12 cellular contexts compared by ENCODE assay signal in genomic region chr20:15491564-15491963, GRCh38.
DNase-seq lines count a peak whose midpoint lies in the region; ATAC-seq and TF ChIP-seq lines count a peak whose summit lies in the region.
"Had no signal": no experiment of that assay in that cellular context is flagged by ENCODE, and none has a peak within 500 bp of the region (broad histone marks: within the 10 kb centered on the region; RNA-seq: fewer than 3 reads in every experiment).

No MANE protein-coding gene starts in this region.

- H3K9me3 Mint-ChIP-seq in Calu3 (ENCODE audit: low read depth, unreplicated experiment): no peaks in the 10 kb centered on the region
- H3K9me3 Mint-ChIP-seq in WTC11: peaks cover under 1% of the 10 kb centered on the region; the same call in 1 of the 2 replicates
- peaks cover 1% of the 10 kb centered on the region for H3K9me3 Mint-ChIP-seq in memory B cell

- no peaks in the 10 kb centered on the region for H3K27me3 Mint-ChIP-seq in Calu3 (ENCODE audit: unreplicated experiment)
- no peaks in the 10 kb centered on the region for H3K27me3 Mint-ChIP-seq in WTC11 (ENCODE audit: low read depth)
- peaks cover 3% of the 10 kb centered on the region for H3K27me3 Mint-ChIP-seq in memory B cell

- DNase-seq in Calu3 (peak; percentile 4), HPDE6-E6E7 (ENCODE audit: extremely low spot score) (peak; percentile 16), WTC11 (ENCODE audit: low spot score) (peak; percentile 54), memory B cell (ENCODE audit: low spot score in 2 of 2) (no peak), dorsolateral prefrontal cortex (no peak), NCI-H510A treated with DMSO at 0.1 percent for 48 hours (lab: John Stamatoyannopoulos, UW) (no peak)
- DNase-seq in activated CD4-positive, alpha-beta T cell treated with anti-CD3 and anti-CD28 coated beads for 1 hour: no peak
- DNase-seq: activated effector memory CD4-positive, alpha-beta T cell treated with anti-CD3 and anti-CD28 coated beads, Interleukin-2, amount 50 U/mL, for 16 hours; DMS79; mesenchymal stem cell had no signal

- H3K27ac Mint-ChIP-seq in Calu3 (ENCODE audit: unreplicated experiment): no peak overlapping the region
- H3K27ac Mint-ChIP-seq in WTC11: no peak overlapping the region; the same call in 1 of the 2 replicates
- no peak overlapping the region for H3K27ac Mint-ChIP-seq in memory B cell

- ATAC-seq in WTC11 (peak; percentile 95), memory B cell (ENCODE audit: low read depth) (peak; percentile 35), HG02840 (IDR thresholded peaks at IDR 0.05; ENCODE audit: low FRiP score, unreplicated experiment) (no peak)
- ATAC-seq: sciatic nerve had no signal

- no TSS peak for BruUV-seq in Calu3 (replicated peaks; lab: Mats Ljungman, UMichigan)

- no peaks in the 10 kb centered on the region for H3K36me3 Mint-ChIP-seq in Calu3 (ENCODE audit: insufficient read depth, unreplicated experiment)
- H3K36me3 Mint-ChIP-seq in WTC11: no peaks in the 10 kb centered on the region
- H3K36me3 Mint-ChIP-seq in memory B cell: no peaks in the 10 kb centered on the region

- TF ChIP-seq CTCF in Calu3 (IDR thresholded peaks at IDR 0.05; ENCODE audit: unreplicated experiment) (no peak), WTC11 (IDR thresholded peaks at IDR 0.05) (peak; percentile 49; the same call in 1 of the 2 replicates), dorsolateral prefrontal cortex (IDR thresholded peaks at IDR 0.05 in 54 of 56, conservative IDR thresholded peaks at IDR 0.05 in 2 of 56; ENCODE audit: low read depth in 1 of 56, partially characterized antibody in 56 of 56) (peak in 6 of 56 donors; percentile 10 to 19 (median 12))

- CTCF ChIA-PET in Calu3 (lab: Charles Lee): interaction anchor here (1.5 kb wide), 1 partner anchor 162 kb away, joined by 3 read pairs; no protein-coding TSS in a partner anchor
- CTCF ChIA-PET in WTC11 (lab: Charles Lee): interaction anchor here (0.7 to 2.7 kb wide), 14 partner anchors 11 to 411 kb away, joined by 3 to 33 read pairs (median 3); no protein-coding TSS in a partner anchor

- H3K4me3 ChIP-seq in dorsolateral prefrontal cortex: no peak overlapping the region

- POLR2A ChIA-PET in WTC11 (lab: Charles Lee): interaction anchor here (0.5 kb wide), 1 partner anchor 94 kb away, joined by 3 read pairs; no protein-coding TSS in a partner anchor

- intact Hi-C loops in Calu3 (cut with micrococcal nuclease; ENCODE audit: unreplicated experiment) (loop anchor here (5.0 to 10.0 kb wide), 2 partner anchors 441 to 983 kb away; no protein-coding TSS in a partner anchor), dorsolateral prefrontal cortex (cut with DNase I) (no loop called here)

- H3K4me1 Mint-ChIP-seq in Calu3 (ENCODE audit: low read depth, unreplicated experiment): no peaks in the 10 kb centered on the region
- H3K4me1 Mint-ChIP-seq in WTC11: peaks cover 24% of the 10 kb centered on the region
- peaks cover 4% of the 10 kb centered on the region for H3K4me1 Mint-ChIP-seq in memory B cell

- H3K4me3 Mint-ChIP-seq in Calu3 (ENCODE audit: low read depth, unreplicated experiment) (no peak overlapping the region), WTC11 (no peak overlapping the region), memory B cell (no peak overlapping the region)

- no peaks in the 10 kb centered on the region for H3K27me3 ChIP-seq in dorsolateral prefrontal cortex

- H3K27ac ChIP-seq in dorsolateral prefrontal cortex: no peak overlapping the region

TF ChIP-seq in WTC11, 78 proteins besides CTCF, POLR2A, EP300 and RAD21:
- TF ChIP-seq ATF3 (CRISPR knock-in tag; conservative IDR thresholded peaks at IDR 0.05) (no peak), TCF7 (CRISPR knock-in tag; IDR thresholded peaks at IDR 0.05; ENCODE audit: low read depth) (no peak), FOXP1 (CRISPR knock-in tag; IDR thresholded peaks at IDR 0.05; ENCODE audit: borderline replicate concordance) (no peak), ZNF416 (CRISPR knock-in tag; IDR thresholded peaks at IDR 0.05) (no peak), ZNF423 (CRISPR knock-in tag; IDR thresholded peaks at IDR 0.05) (no peak), RORB (CRISPR knock-in tag; IDR thresholded peaks at IDR 0.05) (no peak), JAZF1 (CRISPR knock-in tag; IDR thresholded peaks at IDR 0.05) (no peak)
- TF ChIP-seq, protein P1, sequence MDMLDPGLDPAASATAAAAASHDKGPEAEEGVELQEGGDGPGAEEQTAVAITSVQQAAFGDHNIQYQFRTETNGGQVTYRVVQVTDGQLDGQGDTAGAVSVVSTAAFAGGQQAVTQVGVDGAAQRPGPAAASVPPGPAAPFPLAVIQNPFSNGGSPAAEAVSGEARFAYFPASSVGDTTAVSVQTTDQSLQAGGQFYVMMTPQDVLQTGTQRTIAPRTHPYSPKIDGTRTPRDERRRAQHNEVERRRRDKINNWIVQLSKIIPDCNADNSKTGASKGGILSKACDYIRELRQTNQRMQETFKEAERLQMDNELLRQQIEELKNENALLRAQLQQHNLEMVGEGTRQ (CRISPR knock-in tag; IDR thresholded peaks at IDR 0.05): no peak
- TF ChIP-seq, protein P2, sequence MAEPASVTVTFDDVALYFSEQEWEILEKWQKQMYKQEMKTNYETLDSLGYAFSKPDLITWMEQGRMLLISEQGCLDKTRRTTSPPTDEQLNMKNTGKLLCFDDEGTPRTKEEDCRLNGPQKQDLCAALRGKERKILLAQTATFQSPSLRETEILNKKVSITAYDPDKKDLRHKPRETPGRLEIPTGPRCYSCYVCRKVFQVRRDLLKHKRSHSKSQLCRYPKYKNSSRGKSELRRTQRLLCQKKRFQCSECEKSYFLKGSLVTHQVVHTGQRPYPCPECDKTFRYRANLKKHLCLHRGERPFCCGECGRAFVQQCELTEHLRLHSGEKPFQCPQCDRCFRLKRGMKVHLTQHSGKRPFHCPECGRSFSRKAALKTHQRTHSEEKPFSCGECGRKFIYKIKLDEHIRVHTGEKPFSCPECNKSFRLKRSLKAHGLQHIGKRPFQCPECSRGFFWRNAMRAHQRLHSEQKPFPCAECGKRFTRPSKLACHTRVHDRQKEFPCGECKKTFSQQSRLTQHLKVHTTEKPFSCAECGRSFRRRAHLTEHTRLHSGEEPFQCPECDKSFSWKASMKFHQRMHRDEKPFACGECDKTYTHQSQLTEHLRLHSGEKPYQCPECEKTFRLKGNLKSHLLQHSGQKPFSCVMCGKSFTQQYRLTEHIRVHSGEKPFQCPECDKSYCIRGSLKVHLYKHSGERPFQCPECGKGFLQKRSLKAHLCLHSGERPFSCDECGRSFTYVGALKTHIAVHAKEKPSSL (CRISPR knock-in tag; conservative IDR thresholded peaks at IDR 0.05): no peak
- TF ChIP-seq, protein P3, sequence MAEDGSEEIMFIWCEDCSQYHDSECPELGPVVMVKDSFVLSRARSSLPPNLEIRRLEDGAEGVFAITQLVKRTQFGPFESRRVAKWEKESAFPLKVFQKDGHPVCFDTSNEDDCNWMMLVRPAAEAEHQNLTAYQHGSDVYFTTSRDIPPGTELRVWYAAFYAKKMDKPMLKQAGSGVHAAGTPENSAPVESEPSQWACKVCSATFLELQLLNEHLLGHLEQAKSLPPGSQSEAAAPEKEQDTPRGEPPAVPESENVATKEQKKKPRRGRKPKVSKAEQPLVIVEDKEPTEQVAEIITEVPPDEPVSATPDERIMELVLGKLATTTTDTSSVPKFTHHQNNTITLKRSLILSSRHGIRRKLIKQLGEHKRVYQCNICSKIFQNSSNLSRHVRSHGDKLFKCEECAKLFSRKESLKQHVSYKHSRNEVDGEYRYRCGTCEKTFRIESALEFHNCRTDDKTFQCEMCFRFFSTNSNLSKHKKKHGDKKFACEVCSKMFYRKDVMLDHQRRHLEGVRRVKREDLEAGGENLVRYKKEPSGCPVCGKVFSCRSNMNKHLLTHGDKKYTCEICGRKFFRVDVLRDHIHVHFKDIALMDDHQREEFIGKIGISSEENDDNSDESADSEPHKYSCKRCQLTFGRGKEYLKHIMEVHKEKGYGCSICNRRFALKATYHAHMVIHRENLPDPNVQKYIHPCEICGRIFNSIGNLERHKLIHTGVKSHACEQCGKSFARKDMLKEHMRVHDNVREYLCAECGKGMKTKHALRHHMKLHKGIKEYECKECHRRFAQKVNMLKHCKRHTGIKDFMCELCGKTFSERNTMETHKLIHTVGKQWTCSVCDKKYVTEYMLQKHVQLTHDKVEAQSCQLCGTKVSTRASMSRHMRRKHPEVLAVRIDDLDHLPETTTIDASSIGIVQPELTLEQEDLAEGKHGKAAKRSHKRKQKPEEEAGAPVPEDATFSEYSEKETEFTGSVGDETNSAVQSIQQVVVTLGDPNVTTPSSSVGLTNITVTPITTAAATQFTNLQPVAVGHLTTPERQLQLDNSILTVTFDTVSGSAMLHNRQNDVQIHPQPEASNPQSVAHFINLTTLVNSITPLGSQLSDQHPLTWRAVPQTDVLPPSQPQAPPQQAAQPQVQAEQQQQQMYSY (CRISPR knock-in tag; IDR thresholded peaks at IDR 0.05): no peak
- TF ChIP-seq, protein P4, sequence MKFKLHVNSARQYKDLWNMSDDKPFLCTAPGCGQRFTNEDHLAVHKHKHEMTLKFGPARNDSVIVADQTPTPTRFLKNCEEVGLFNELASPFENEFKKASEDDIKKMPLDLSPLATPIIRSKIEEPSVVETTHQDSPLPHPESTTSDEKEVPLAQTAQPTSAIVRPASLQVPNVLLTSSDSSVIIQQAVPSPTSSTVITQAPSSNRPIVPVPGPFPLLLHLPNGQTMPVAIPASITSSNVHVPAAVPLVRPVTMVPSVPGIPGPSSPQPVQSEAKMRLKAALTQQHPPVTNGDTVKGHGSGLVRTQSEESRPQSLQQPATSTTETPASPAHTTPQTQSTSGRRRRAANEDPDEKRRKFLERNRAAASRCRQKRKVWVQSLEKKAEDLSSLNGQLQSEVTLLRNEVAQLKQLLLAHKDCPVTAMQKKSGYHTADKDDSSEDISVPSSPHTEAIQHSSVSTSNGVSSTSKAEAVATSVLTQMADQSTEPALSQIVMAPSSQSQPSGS (CRISPR knock-in tag; IDR thresholded peaks at IDR 0.05; ENCODE audit: borderline replicate concordance, low read depth): no peak

Comparison
In these comparisons a context has a peak if more than half of its experiments do, and no peak if none do; other contexts are left out.
1. DNase-seq: peak in Calu3 (single experiment), HPDE6-E6E7 (single experiment) and WTC11 (single experiment); none in memory B cell (0 of 2), activated CD4-positive, alpha-beta T cell treated with anti-CD3 and anti-CD28 coated beads for 1 hour (single experiment), dorsolateral prefrontal cortex (0 of 10) and NCI-H510A treated with DMSO at 0.1 percent for 48 hours (single experiment).